ENCODE assay signal across 16 cellular contexts in the genomic region with DNA sequence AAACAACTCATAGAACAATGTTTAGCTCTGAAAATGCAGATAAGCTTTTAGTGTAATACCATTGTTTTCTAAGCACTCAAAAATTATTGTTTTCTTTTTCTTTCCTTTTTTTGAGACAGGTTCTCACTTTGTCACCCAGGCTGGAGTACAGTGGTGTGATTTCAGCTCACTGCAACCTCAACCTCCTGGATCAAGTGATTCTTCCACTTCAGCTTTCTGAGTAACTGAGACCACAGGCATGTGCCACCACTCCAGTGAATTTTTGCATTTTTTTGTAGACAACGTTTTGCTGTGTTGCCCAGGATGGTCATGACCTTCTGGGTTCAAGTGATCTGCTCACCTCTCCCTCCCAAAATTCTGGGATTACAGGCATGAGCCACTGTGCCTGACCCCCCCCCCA.
"Had no signal": no experiment of that assay in that cellular context is flagged by ENCODE, and none has a peak within 500 bp of the region (broad histone marks: within the 10 kb centered on the region; RNA-seq: fewer than 3 reads in every experiment).

No MANE protein-coding gene starts in this region.

- H3K27me3 ChIP-seq: colonic mucosa, foreskin keratinocyte, pancreas, stomach, testis, upper lobe of left lung had no signal

- H3K9me3 ChIP-seq: colonic mucosa, pancreas, stomach, testis, upper lobe of left lung had no signal

- H3K36me3 Mint-ChIP-seq: activated naive CD8-positive, alpha-beta T cell treated with anti-CD3 and anti-CD28 coated beads, Interleukin-2, amount 10 ng/mL, durations not matched to agents 7 days and 5 days had no signal

- ATAC-seq: foreskin keratinocyte had no signal

- H3K4me3 ChIP-seq: colonic mucosa, pancreas, stomach, testis, upper lobe of left lung had no signal

- H3K36me3 ChIP-seq: colonic mucosa, pancreas, stomach, upper lobe of left lung had no signal

- DNase-seq: activated B cell treated with CpG ODN at 0.5 μM for 24 hours; activated CD4-positive, alpha-beta T cell treated with anti-CD3 and anti-CD28 coated beads, Interleukin-2, amount 10 ng/mL, durations not matched to agents 7 days and 5 days; activated gamma-delta T cell treated with Interleukin-2 at 50 U/mL for 16 hours; activated naive CD8-positive, alpha-beta T cell treated with anti-CD3 and anti-CD28 coated beads, Interleukin-2, amount 10 ng/mL, durations not matched to agents 7 days and 5 days; caudate nucleus; colonic mucosa; effector CD4-positive, alpha-beta T cell; foreskin keratinocyte; midbrain; pancreas; stimulated activated CD4-positive, alpha-beta T cell treated with anti-CD3 and anti-CD28 coated beads, Interleukin-12 subunit alpha, Interleukin-12 subunit beta, amount 100 ng/mL, for 4 hours; stimulated activated CD4-positive, alpha-beta T cell treated with anti-CD3 and anti-CD28 coated beads, Interleukin-2, amount 100 ng/mL, for 24 hours; stomach; T-helper 2 cell; testis; upper lobe of left lung had no signal

- H3K27ac Mint-ChIP-seq: activated B cell treated with CpG ODN at 0.5 μM for 24 hours; activated CD4-positive, alpha-beta T cell treated with anti-CD3 and anti-CD28 coated beads, Interleukin-2, amount 10 ng/mL, durations not matched to agents 7 days and 5 days; activated naive CD8-positive, alpha-beta T cell treated with anti-CD3 and anti-CD28 coated beads, Interleukin-2, amount 10 ng/mL, durations not matched to agents 7 days and 5 days had no signal

- H3K27ac ChIP-seq: colonic mucosa, foreskin keratinocyte, pancreas, stomach, testis, upper lobe of left lung had no signal

- H3K4me1 Mint-ChIP-seq: activated CD4-positive, alpha-beta T cell treated with anti-CD3 and anti-CD28 coated beads, Interleukin-2, amount 10 ng/mL, durations not matched to agents 7 days and 5 days; activated naive CD8-positive, alpha-beta T cell treated with anti-CD3 and anti-CD28 coated beads, Interleukin-2, amount 10 ng/mL, durations not matched to agents 7 days and 5 days had no signal

- H3K4me1 ChIP-seq: colonic mucosa, foreskin keratinocyte, pancreas, stomach, upper lobe of left lung had no signal

- H3K27me3 Mint-ChIP-seq: activated B cell treated with CpG ODN at 0.5 μM for 24 hours; activated naive CD8-positive, alpha-beta T cell treated with anti-CD3 and anti-CD28 coated beads, Interleukin-2, amount 10 ng/mL, durations not matched to agents 7 days and 5 days had no signal

- H3K4me3 Mint-ChIP-seq: activated CD4-positive, alpha-beta T cell treated with anti-CD3 and anti-CD28 coated beads, Interleukin-2, amount 10 ng/mL, durations not matched to agents 7 days and 5 days; activated naive CD8-positive, alpha-beta T cell treated with anti-CD3 and anti-CD28 coated beads, Interleukin-2, amount 10 ng/mL, durations not matched to agents 7 days and 5 days had no signal

- H3K9me3 Mint-ChIP-seq: activated CD4-positive, alpha-beta T cell treated with anti-CD3 and anti-CD28 coated beads, Interleukin-2, amount 10 ng/mL, durations not matched to agents 7 days and 5 days; activated naive CD8-positive, alpha-beta T cell treated with anti-CD3 and anti-CD28 coated beads, Interleukin-2, amount 10 ng/mL, durations not matched to agents 7 days and 5 days had no signal
